8 cellular contexts compared by ENCODE assay signal in genomic region chr7:136424058-136424457, GRCh38.
"Had no signal": no experiment of that assay in that cellular context is flagged by ENCODE, and none has a peak within 500 bp of the region (broad histone marks: within the 10 kb centered on the region; RNA-seq: fewer than 3 reads in every experiment).

No MANE protein-coding gene starts in this region.

- H3K4me3 ChIP-seq: GM12878 had no signal

- ATAC-seq: GM12878 had no signal

- FAIRE-seq: G401.6, GM12878, GM12891, GM12892, GM18507, GM19239 had no signal

- DNase-seq: GDM1, GF-D8 had no signal
